Comparison of ENCODE assay signal across 32 cellular contexts in the genomic region with DNA sequence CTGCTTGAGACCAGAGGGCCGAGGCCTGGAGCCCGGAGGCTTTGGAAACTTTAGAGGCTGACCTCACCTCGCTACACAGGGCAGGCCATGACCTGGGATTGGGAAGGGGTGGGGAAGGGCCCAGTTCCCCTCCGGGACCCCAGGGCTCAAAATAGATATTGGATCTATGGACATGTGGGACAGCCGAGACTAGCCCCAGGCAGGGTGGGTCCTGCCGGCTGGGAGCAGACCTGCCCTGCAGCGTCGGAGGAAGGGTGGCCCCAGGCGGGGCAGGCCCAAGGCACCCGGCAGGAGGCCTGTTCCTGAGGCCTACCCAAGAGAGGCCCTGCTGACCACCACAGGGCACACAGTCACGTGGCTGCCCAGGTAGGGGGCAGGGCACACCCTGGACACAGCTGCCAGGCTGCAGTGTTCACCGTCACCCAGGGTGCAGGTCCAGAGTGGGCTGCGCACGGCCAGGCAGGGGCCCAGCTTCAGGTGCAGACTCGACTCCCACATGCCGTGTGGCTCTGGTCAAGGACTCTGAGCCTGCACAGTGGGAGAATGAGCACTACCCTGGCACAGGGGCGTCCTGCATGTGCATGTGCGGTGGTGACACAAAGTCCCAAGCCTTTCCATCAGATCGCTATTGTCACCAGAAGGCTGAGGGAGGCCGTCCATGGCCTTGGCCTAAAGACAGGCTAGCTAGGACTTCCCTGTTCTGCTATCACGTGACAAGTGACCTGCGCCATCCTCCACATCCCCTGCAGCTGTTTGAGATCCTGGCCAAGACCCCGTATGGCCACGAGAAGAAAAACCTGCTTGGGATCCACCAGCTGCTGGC. TPM values are rescaled to one million over a fixed set of nuclear protein-coding genes. Genes with fewer than 3 reads are reported as not detected.
"Had no signal": no experiment of that assay in that cellular context is flagged by ENCODE, and none has a peak within 500 bp of the region (broad histone marks: within the 10 kb centered on the region; RNA-seq: fewer than 3 reads in every experiment).

No MANE protein-coding gene starts in this region.

- H3K4me3 Mint-ChIP-seq: activated CD4-positive, alpha-beta memory T cell treated with anti-CD3 and anti-CD28 coated beads for 36 hours; activated CD4-positive, alpha-beta T cell treated with anti-CD3 and anti-CD28 coated beads, Interleukin-2, amount 10 ng/mL, durations not matched to agents 24 days and 14 days; activated naive CD4-positive, alpha-beta T cell treated with anti-CD3 and anti-CD28 coated beads for 36 hours; activated naive CD8-positive, alpha-beta T cell treated with anti-CD3 and anti-CD28 coated beads for 36 hours; activated T-helper 1 cell treated with anti-CD3 and anti-CD28 coated beads, Interleukin-12 subunit alpha, Interleukin-12 subunit beta, Interleukin-2, Interleukin-4 antibody, amounts not matched to agents 30 ng/mL and 10 ng/mL and 1 ng/mL, durations not matched to agents 14 hours and 24 hours and 36 hours; brain; effector memory CD8-positive, alpha-beta T cell; nephron; stimulated activated naive B cell treated with anti-CD40 and anti-IgM and Interleukin-4, amounts not matched to agents 10 μg/mL and 1 μg/mL and 100 μg/mL, for 72 hours had no signal

- DNase-seq: activated CD4-positive, alpha-beta memory T cell treated with anti-CD3 and anti-CD28 coated beads for 36 hours; activated CD4-positive, alpha-beta T cell treated with anti-CD3 and anti-CD28 coated beads, Interleukin-2, amount 10 ng/mL, durations not matched to agents 24 days and 14 days; activated CD4-positive, CD25-positive, alpha-beta regulatory T cell treated with anti-CD3 and anti-CD28 coated beads, Interleukin-2, amount 50 U/mL, for 72 hours; activated CD8-positive, alpha-beta memory T cell treated with anti-CD3 and anti-CD28 coated beads, Interleukin-2, amount 50 U/mL, for 4 hours; activated effector memory CD4-positive, alpha-beta T cell treated with anti-CD3 and anti-CD28 coated beads, Interleukin-2, amount 50 U/mL, for 16 hours; activated naive CD4-positive, alpha-beta T cell treated with anti-CD3 and anti-CD28 coated beads for 36 hours; activated naive CD8-positive, alpha-beta T cell treated with anti-CD3 and anti-CD28 coated beads for 36 hours; activated T-cell treated with anti-CD3 and anti-CD28 coated beads, Interleukin-2, amount 50 U/mL, for 1 hour; adrenal gland; caudate nucleus; cortex of kidney; effector memory CD8-positive, alpha-beta T cell; foreskin fibroblast; lower lobe of right lung; mesenchymal stem cell; stimulated activated CD4-positive, alpha-beta T cell treated with anti-CD3 and anti-CD28 coated beads, Interleukin-15, amount 100 ng/mL, for 24 hours; stimulated activated CD4-positive, alpha-beta T cell treated with anti-CD3 and anti-CD28 coated beads, Interleukin-2, amount 100 ng/mL, for 24 hours; stimulated activated naive B cell treated with anti-CD40 and anti-IgM and Interleukin-4, amounts not matched to agents 10 μg/mL and 1 μg/mL and 100 μg/mL, for 72 hours; stomach; T-helper 2 cell; thyroid gland; upper lobe of right lung had no signal

- ATAC-seq: effector memory CD8-positive, alpha-beta T cell; left lung; lower lobe of right lung; pancreas; stimulated activated naive B cell treated with anti-CD40 and anti-IgM and Interleukin-4, amounts not matched to agents 10 μg/mL and 1 μg/mL and 100 μg/mL, for 72 hours; upper lobe of right lung had no signal

- H3K36me3 Mint-ChIP-seq: activated CD4-positive, alpha-beta memory T cell treated with anti-CD3 and anti-CD28 coated beads for 36 hours; activated naive CD8-positive, alpha-beta T cell treated with anti-CD3 and anti-CD28 coated beads for 36 hours; brain; stimulated activated naive B cell treated with anti-CD40 and anti-IgM and Interleukin-4, amounts not matched to agents 10 μg/mL and 1 μg/mL and 100 μg/mL, for 72 hours had no signal

- H3K9me3 Mint-ChIP-seq: activated CD4-positive, alpha-beta memory T cell treated with anti-CD3 and anti-CD28 coated beads for 36 hours; activated CD4-positive, alpha-beta T cell treated with anti-CD3 and anti-CD28 coated beads, Interleukin-2, amount 10 ng/mL, durations not matched to agents 24 days and 14 days; activated naive CD4-positive, alpha-beta T cell treated with anti-CD3 and anti-CD28 coated beads for 36 hours; activated naive CD8-positive, alpha-beta T cell treated with anti-CD3 and anti-CD28 coated beads for 36 hours; activated T-helper 1 cell treated with anti-CD3 and anti-CD28 coated beads, Interleukin-12 subunit alpha, Interleukin-12 subunit beta, Interleukin-2, Interleukin-4 antibody, amounts not matched to agents 30 ng/mL and 10 ng/mL and 1 ng/mL, durations not matched to agents 14 hours and 24 hours and 36 hours; effector memory CD8-positive, alpha-beta T cell; nephron; stimulated activated naive B cell treated with anti-CD40 and anti-IgM and Interleukin-4, amounts not matched to agents 10 μg/mL and 1 μg/mL and 100 μg/mL, for 72 hours had no signal

- H3K36me3 ChIP-seq: adrenal gland, ascending aorta, left lung, lower lobe of right lung, neutrophil, pancreas, prostate gland, thyroid gland, upper lobe of right lung had no signal

- H3K4me1 Mint-ChIP-seq: activated CD4-positive, alpha-beta T cell treated with anti-CD3 and anti-CD28 coated beads, Interleukin-2, amount 10 ng/mL, durations not matched to agents 24 days and 14 days; activated naive CD8-positive, alpha-beta T cell treated with anti-CD3 and anti-CD28 coated beads for 36 hours; brain; stimulated activated naive B cell treated with anti-CD40 and anti-IgM and Interleukin-4, amounts not matched to agents 10 μg/mL and 1 μg/mL and 100 μg/mL, for 72 hours had no signal

- H3K27ac ChIP-seq: adrenal gland, ascending aorta, left lung, lower lobe of right lung, neutrophil, pancreas, stomach, thyroid gland, upper lobe of right lung had no signal

- H3K27me3 Mint-ChIP-seq: activated CD4-positive, alpha-beta memory T cell treated with anti-CD3 and anti-CD28 coated beads for 36 hours; activated CD4-positive, alpha-beta T cell treated with anti-CD3 and anti-CD28 coated beads, Interleukin-2, amount 10 ng/mL, durations not matched to agents 24 days and 14 days; activated naive CD8-positive, alpha-beta T cell treated with anti-CD3 and anti-CD28 coated beads for 36 hours; brain; effector memory CD8-positive, alpha-beta T cell had no signal

- H3K4me1 ChIP-seq: adrenal gland, ascending aorta, lower lobe of right lung, pancreas, prostate gland, stomach, thyroid gland, upper lobe of right lung had no signal

- H3K27ac Mint-ChIP-seq: activated CD4-positive, alpha-beta memory T cell treated with anti-CD3 and anti-CD28 coated beads for 36 hours; activated CD4-positive, alpha-beta T cell treated with anti-CD3 and anti-CD28 coated beads, Interleukin-2, amount 10 ng/mL, durations not matched to agents 24 days and 14 days; activated naive CD4-positive, alpha-beta T cell treated with anti-CD3 and anti-CD28 coated beads for 36 hours; activated naive CD8-positive, alpha-beta T cell treated with anti-CD3 and anti-CD28 coated beads for 36 hours; activated T-helper 1 cell treated with anti-CD3 and anti-CD28 coated beads, Interleukin-12 subunit alpha, Interleukin-12 subunit beta, Interleukin-2, Interleukin-4 antibody, amounts not matched to agents 30 ng/mL and 10 ng/mL and 1 ng/mL, durations not matched to agents 14 hours and 24 hours and 36 hours; brain; effector memory CD8-positive, alpha-beta T cell; nephron; stimulated activated naive B cell treated with anti-CD40 and anti-IgM and Interleukin-4, amounts not matched to agents 10 μg/mL and 1 μg/mL and 100 μg/mL, for 72 hours had no signal

- H3K9me3 ChIP-seq: adrenal gland, ascending aorta, left lung, lower lobe of right lung, neutrophil, pancreas, prostate gland, stomach, thyroid gland, upper lobe of right lung had no signal

- H3K4me3 ChIP-seq: adrenal gland, ascending aorta, left lung, lower lobe of right lung, pancreas, prostate gland, stomach, thyroid gland, upper lobe of right lung had no signal

- FAIRE-seq: endothelial cell of umbilical vein, islet of Langerhans, pancreas had no signal

- H3K27me3 ChIP-seq: adrenal gland, ascending aorta, left lung, neutrophil, pancreas, stomach, thyroid gland, upper lobe of right lung had no signal

RNA-seq across cellular contexts. Expression of a gene that starts 52.4 kb away (rescaled TPM):
- total RNA-seq: ascending aorta had no signal
